Comparison of ENCODE assay signal across 12 cellular contexts in the genomic region with DNA sequence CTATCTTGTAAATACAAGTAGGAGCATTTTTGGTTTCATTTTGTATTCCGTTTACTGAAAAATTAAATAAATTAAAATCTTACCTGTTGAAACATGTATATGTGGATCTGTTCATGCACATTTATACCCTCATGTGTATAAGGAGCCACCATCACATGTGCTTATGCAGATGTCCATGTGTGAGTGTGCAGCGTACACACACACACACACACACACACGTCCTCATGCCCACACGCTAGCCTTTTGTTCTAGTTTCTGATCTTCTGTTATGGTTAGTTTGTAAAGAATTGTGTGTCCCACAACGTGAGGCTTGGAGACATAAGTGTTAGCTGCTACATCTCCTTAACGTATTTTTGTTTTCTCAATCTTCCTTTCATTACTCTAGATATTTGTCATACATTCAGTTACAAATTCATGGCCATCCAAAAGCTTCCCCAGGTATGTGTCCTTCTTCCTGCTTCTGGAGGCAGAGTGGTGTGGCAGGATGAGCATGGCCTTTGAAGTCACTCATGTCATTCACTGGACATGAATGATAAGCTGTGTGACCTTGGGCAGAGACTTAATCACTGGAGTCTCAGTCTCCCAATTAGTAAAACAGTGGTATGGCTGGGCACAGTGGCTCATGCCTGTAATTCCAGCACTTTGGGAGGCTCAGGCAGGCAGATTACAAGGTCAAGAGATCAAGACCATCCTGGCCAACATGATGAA. TPM values are rescaled to one million over a fixed set of nuclear protein-coding genes. Genes with fewer than 3 reads are reported as not detected.
DNase-seq lines count a peak whose midpoint lies in the region; ATAC-seq, FAIRE-seq and TF ChIP-seq lines count a peak whose summit lies in the region.
"Had no signal": no experiment of that assay in that cellular context is flagged by ENCODE, and none has a peak within 500 bp of the region (broad histone marks: within the 10 kb centered on the region; RNA-seq: fewer than 3 reads in every experiment).

No MANE protein-coding gene starts in this region.

- 59% methylated on average over 6 of the region's 6 CpGs for whole genome bisulfite sequencing in mammary epithelial cell (ENCODE audit: low coverage, missing lambda C conversion rate)
- WGBS in H1 (ENCODE audit: extremely low coverage in 1 of 2, insufficient coverage in 1 of 2, insufficient read length in 1 of 2, insufficient replicate concordance in 2 of 2, low coverage in 1 of 2, low lambda C conversion rate in 2 of 2, missing lambda C conversion rate in 1 of 2), 2 experiments: 95% methylated on average over 6 of the region's 6 CpGs; no CpG with 5 or more reads in 1 of the 2 experiments
- 93% methylated on average over 6 of the region's 6 CpGs for WGBS in thymus
- no CpG with 5 or more reads among the region's 6 CpGs for WGBS in mesendoderm (ENCODE audit: extremely low coverage, insufficient coverage, low lambda C conversion rate)

- no peak for TF ChIP-seq CTCF in mammary epithelial cell (conservative IDR thresholded peaks at IDR 0.05 in 1 of 2, IDR thresholded peaks at IDR 0.05 in 1 of 2; ENCODE audit: extremely low read depth in 1 of 2, insufficient read depth in 1 of 2, low read depth in 1 of 2, low read length in 2 of 2)
- no peak for TF ChIP-seq CTCF in breast epithelium (IDR thresholded peaks at IDR 0.05)
- TF ChIP-seq CTCF in H1 (IDR thresholded peaks at IDR 0.05; ENCODE audit: control extremely low read depth in 1 of 3, insufficient read depth in 1 of 3, low read depth in 1 of 3, low read length in 3 of 3): no peak

- H3K9me3 ChIP-seq in mammary epithelial cell (replicated peaks; ENCODE audit: insufficient read depth, low read length) (no peaks in the 10 kb centered on the region), breast epithelium (no peaks in the 10 kb centered on the region), T-helper 17 cell (ENCODE audit: control insufficient read depth, low read length, poor library complexity, severe bottlenecking) (no peaks in the 10 kb centered on the region), H1 (ENCODE audit: insufficient read depth in 2 of 2, low read depth in 1 of 2, low read length in 1 of 2) (peaks cover 2 to 3% of the 10 kb centered on the region in 2 experiments; a peak in 2 of 4 replicates), thymus (ENCODE audit: control insufficient read depth) (no peaks in the 10 kb centered on the region)
- H3K9me3 ChIP-seq: esophagus squamous epithelium had no signal

- no peak for DNase-seq in mammary epithelial cell
- DNase-seq in breast epithelium (ENCODE audit: low spot score in 2 of 2): no peak
- DNase-seq in T-helper 17 cell: no peak
- no peak for DNase-seq in H1 (ENCODE audit: low read depth in 1 of 2, low spot score in 2 of 2)
- DNase-seq in SIG-M5 (lab: John Stamatoyannopoulos, UW): no peak
- no peak for DNase-seq in mesendoderm
- DNase-seq: esophagus squamous epithelium, head of caudate nucleus had no signal

- no peak overlapping the region for H3K27ac ChIP-seq in mammary epithelial cell (ENCODE audit: insufficient read depth, low read depth, low read length)
- no peak overlapping the region for H3K27ac ChIP-seq in breast epithelium
- H3K27ac ChIP-seq in H1 (ENCODE audit: low read depth, low read length): no peak overlapping the region
- peak overlapping the region; percentile 19 for H3K27ac ChIP-seq in thymus (ENCODE audit: low read depth)
- no peak overlapping the region for H3K27ac ChIP-seq in mesendoderm (ENCODE audit: low read depth, low read length)

- H4K20me1 ChIP-seq in mammary epithelial cell (ENCODE audit: insufficient read depth, low read length) (no peaks in the 10 kb centered on the region), H1 (replicated peaks in 1 of 2; ENCODE audit: control insufficient read depth in 1 of 2, insufficient read depth in 2 of 2, low read length in 2 of 2) (no peaks in the 10 kb centered on the region)

- H2AK5ac ChIP-seq in H1 (ENCODE audit: low read depth, low read length) (0 out of 2 replicates have a peak overlapping the region, but pooled peaks have one; percentile 54), mesendoderm (ENCODE audit: low read length) (no peak overlapping the region)

- H3K4me1 Mint-ChIP-seq in T-helper 17 cell: peaks cover 69% of the 10 kb centered on the region

- no peaks in the 10 kb centered on the region for H3K79me2 ChIP-seq in mammary epithelial cell (ENCODE audit: insufficient read depth, low read length)
- H3K79me2 ChIP-seq in H1 (ENCODE audit: control insufficient read depth in 1 of 2, insufficient read depth in 2 of 2, low read length in 2 of 2): no peaks in the 10 kb centered on the region
- no peaks in the 10 kb centered on the region for H3K79me2 ChIP-seq in mesendoderm (ENCODE audit: control insufficient read depth, insufficient read depth, low read length)

- H2BK5ac ChIP-seq in H1 (ENCODE audit: low read depth, low read length) (no peak overlapping the region), mesendoderm (ENCODE audit: low read length) (no peak overlapping the region)

- CTCF ChIA-PET in mammary epithelial cell (lab: Charles Lee; ENCODE audit: low non-redundant PET) (no interaction called here), H1 (lab: Charles Lee; ENCODE audit: partially characterized antibody) (interaction anchor here (0.9 to 2.7 kb wide), 4 partner anchors 11 to 123 kb away, joined by 3 to 10 read pairs (median 6); no protein-coding TSS in a partner anchor)

- intact Hi-C loops in mammary epithelial cell (cut with micrococcal nuclease): no loop called here
- intact Hi-C loops in breast epithelium (cut with DNase I; ENCODE audit: low total_unique reads): no loop called here

- H2BK120ac ChIP-seq in H1 (replicated peaks; ENCODE audit: low read depth, low read length): no peak overlapping the region
- H2BK120ac ChIP-seq in mesendoderm (ENCODE audit: low read depth, low read length): no peak overlapping the region

- H3K27ac Mint-ChIP-seq in T-helper 17 cell: peak overlapping the region; percentile 96

- TF ChIP-seq EP300 in H1 (IDR thresholded peaks at IDR 0.05; ENCODE audit: borderline replicate concordance in 1 of 2, low read depth in 2 of 2, low read length in 2 of 2): no peak

- H4K91ac ChIP-seq in H1 (replicated peaks; ENCODE audit: insufficient read length, low read length): no peak overlapping the region

- FAIRE-seq in H1 (lab: Jason Lieb, UNC): no peak

- H3K36me3 ChIP-seq in mammary epithelial cell (ENCODE audit: insufficient read depth, low read length) (no peaks in the 10 kb centered on the region), breast epithelium (no peaks in the 10 kb centered on the region), H1 (ENCODE audit: control insufficient read depth in 2 of 4, insufficient read depth in 4 of 4, low read length in 3 of 4) (no peaks in the 10 kb centered on the region), thymus (ENCODE audit: control insufficient read depth, insufficient read depth) (no peaks in the 10 kb centered on the region), mesendoderm (ENCODE audit: control insufficient read depth, insufficient read depth, low read length) (no peaks in the 10 kb centered on the region)
- H3K36me3 ChIP-seq: esophagus squamous epithelium had no signal

- ATAC-seq in T-helper 17 cell (no peak), GM18868 (IDR thresholded peaks at IDR 0.05; ENCODE audit: unreplicated experiment) (no peak)

- no TSS peak for BruUV-seq in mammary epithelial cell (replicated peaks; lab: Mats Ljungman, UMichigan)

- H3K23me2 ChIP-seq in H1 (ENCODE audit: low read depth, low read length): no peaks in the 10 kb centered on the region

- H3K36me3 Mint-ChIP-seq in T-helper 17 cell (ENCODE audit: low read depth): no peaks in the 10 kb centered on the region

- no peak overlapping the region for H3K4me3 ChIP-seq in mammary epithelial cell (replicated peaks in 1 of 3; ENCODE audit: insufficient read depth in 1 of 3, low read depth in 2 of 3, low read length in 3 of 3)
- H3K4me3 ChIP-seq in breast epithelium: no peak overlapping the region
- H3K4me3 ChIP-seq in H1 (ENCODE audit: extremely low read depth in 1 of 4, insufficient read depth in 2 of 4, low read depth in 3 of 4, low read length in 4 of 4): no peak overlapping the region
- no peak overlapping the region for H3K4me3 ChIP-seq in thymus (ENCODE audit: low read length)
- no peak overlapping the region for H3K4me3 ChIP-seq in mesendoderm (ENCODE audit: low read length)
- H3K4me3 ChIP-seq: esophagus squamous epithelium, lung had no signal

- in situ Hi-C loops in mammary epithelial cell (cut with MboI; ENCODE audit: low sequenced_read_pairs in 2 of 2): no loop called here

- TF ChIP-seq POLR2A in breast epithelium (IDR thresholded peaks at IDR 0.05): no peak
- no peak for TF ChIP-seq POLR2A in H1 (IDR thresholded peaks at IDR 0.05; ENCODE audit: control extremely low read depth in 1 of 2, low read depth in 2 of 2, low read length in 2 of 2)

- H3K4ac ChIP-seq in H1 (replicated peaks; ENCODE audit: insufficient read length, low read depth, low read length): no peak overlapping the region
- no peak overlapping the region for H3K4ac ChIP-seq in mesendoderm (ENCODE audit: low read depth, low read length)

- H4K8ac ChIP-seq in H1 (ENCODE audit: extremely low read depth, insufficient read depth, low read length) (no peak overlapping the region), mesendoderm (ENCODE audit: low read depth, low read length) (no peak overlapping the region)

- H3K4me2 ChIP-seq in mammary epithelial cell (ENCODE audit: insufficient read depth, low read depth, low read length): peak overlapping the region; percentile 3
- H3K4me2 ChIP-seq in H1 (ENCODE audit: insufficient read depth in 1 of 2, low read depth in 2 of 2, low read length in 2 of 2): no peak overlapping the region
- H3K4me2 ChIP-seq in mesendoderm (ENCODE audit: low read length): no peak overlapping the region

- H3K27me3 ChIP-seq in mammary epithelial cell (ENCODE audit: insufficient read depth, low read length) (no peaks in the 10 kb centered on the region), breast epithelium (no peaks in the 10 kb centered on the region), H1 (replicated peaks in 1 of 4; ENCODE audit: control insufficient read depth in 3 of 4, extremely low read depth in 1 of 4, insufficient read depth in 3 of 4, low read length in 3 of 4) (peaks cover 0 to 1% (median 0%) of the 10 kb centered on the region in 4 experiments; a peak in 2 of 7 replicates), thymus (ENCODE audit: control insufficient read depth, insufficient read depth) (peaks cover 12% of the 10 kb centered on the region), mesendoderm (ENCODE audit: insufficient read depth, low read length, poor library complexity) (no peaks in the 10 kb centered on the region)
- H3K27me3 ChIP-seq: esophagus squamous epithelium had no signal

- H3K4me1 ChIP-seq in mammary epithelial cell (ENCODE audit: insufficient read depth, low read length): peaks cover 10% of the 10 kb centered on the region
- H3K4me1 ChIP-seq in breast epithelium: no peaks in the 10 kb centered on the region
- H3K4me1 ChIP-seq in H1 (replicated peaks in 1 of 4; ENCODE audit: control insufficient read depth in 3 of 4, insufficient read depth in 4 of 4, low read length in 3 of 4): no peaks in the 10 kb centered on the region
- H3K4me1 ChIP-seq in thymus (ENCODE audit: control insufficient read depth, insufficient read depth, low read length): peaks cover 37% of the 10 kb centered on the region
- H3K4me1 ChIP-seq in mesendoderm (ENCODE audit: control insufficient read depth, low read depth, low read length): peaks cover 2% of the 10 kb centered on the region

- no peak overlapping the region for H2BK15ac ChIP-seq in H1 (ENCODE audit: low read length)
- no peak overlapping the region for H2BK15ac ChIP-seq in mesendoderm (replicated peaks; ENCODE audit: low read depth)

- POLR2A ChIA-PET in H1 (lab: Charles Lee; ENCODE audit: partially characterized antibody): interaction anchor here (0.6 kb wide), 1 partner anchor 10 kb away, joined by 3 read pairs; no protein-coding TSS in a partner anchor

- H2BK12ac ChIP-seq in H1 (ENCODE audit: low read depth, low read length): no peak overlapping the region

- H3K18ac ChIP-seq in H1 (ENCODE audit: extremely low read depth, low read length) (no peak overlapping the region), mesendoderm (ENCODE audit: low read length) (no peak overlapping the region)

- H3K4me3 Mint-ChIP-seq in T-helper 17 cell: peak overlapping the region; percentile 82
- H3K4me3 Mint-ChIP-seq: neural crest cell had no signal

- no peak overlapping the region for H3K9ac ChIP-seq in mammary epithelial cell (ENCODE audit: insufficient read depth, low read length)
- no peak overlapping the region for H3K9ac ChIP-seq in H1 (replicated peaks in 1 of 4; ENCODE audit: extremely low read depth in 1 of 4, low read depth in 3 of 4, low read length in 3 of 4)
- H3K9ac ChIP-seq in mesendoderm (ENCODE audit: low read length): no peak overlapping the region

- TF ChIP-seq RAD21 in H1 (IDR thresholded peaks at IDR 0.05 in 1 of 2, conservative IDR thresholded peaks at IDR 0.05 in 1 of 2; ENCODE audit: low read depth in 2 of 2, low read length in 2 of 2): no peak

- H3K23ac ChIP-seq in H1 (ENCODE audit: insufficient read length) (no peak overlapping the region), mesendoderm (ENCODE audit: low read length) (no peak overlapping the region)

- H3K79me1 ChIP-seq in H1 (ENCODE audit: low read depth, low read length) (no peaks in the 10 kb centered on the region), mesendoderm (ENCODE audit: low read length) (no peaks in the 10 kb centered on the region)

- H3K27me3 Mint-ChIP-seq in T-helper 17 cell: no peaks in the 10 kb centered on the region

- no peak overlapping the region for H4K5ac ChIP-seq in H1 (ENCODE audit: insufficient read length, low read depth, low read length)
- H4K5ac ChIP-seq in mesendoderm (ENCODE audit: low read length): no peak overlapping the region

- H3K56ac ChIP-seq in H1 (replicated peaks; ENCODE audit: insufficient read length, low read depth, low read length) (no peak overlapping the region), mesendoderm (ENCODE audit: low read length) (no peak overlapping the region)

- dilution Hi-C loops in mammary epithelial cell (cut with HindIII; ENCODE audit: low sequenced_read_pairs): loop anchor here (5.0 kb wide), 1 partner anchor 83 kb away; no protein-coding TSS in a partner anchor

- H3K14ac ChIP-seq in H1 (ENCODE audit: insufficient read length): no peak overlapping the region

- 0 out of 2 replicates have a peak overlapping the region, but pooled peaks have one; percentile 21 for H2BK20ac ChIP-seq in H1 (ENCODE audit: low read length)

- H2AFZ ChIP-seq in mammary epithelial cell (ENCODE audit: low read depth, low read length): no peak overlapping the region
- no peak overlapping the region for H2AFZ ChIP-seq in H1 (ENCODE audit: low read length)

RNA-seq across cellular contexts. Expression of gene TENT5C, which starts 54.6 kb away (rescaled TPM):
- total RNA-seq in mammary epithelial cell (under 1 TPM; 0.17 to 0.35 TPM), breast epithelium (10 to 100 TPM in 2 of 3 donors, 1 to 10 TPM in 1; 4.0 to 10.2 (median 10.2) TPM), T-helper 17 cell (100 to 1,000 TPM; 129 to 173 TPM)
- polyA plus RNA-seq in mammary epithelial cell (0.11 TPM), H1 (2011; rRNA removed) (0.38 TPM in 2 replicates), thymus (3.7 TPM)
- polyA minus RNA-seq in mammary epithelial cell: not detected
- total RNA-seq in H1 (2021; fragmentation: NEBNext Ultra II Directional; extraction: Animal tissue kit (Norgen Biotek cat#: 25700)): 0.75 and 0.99 TPM in 2 replicates
- 0.37 TPM for polyA plus RNA-seq in H1 (2011; cell fraction: cytosol; rRNA removed)
- polyA plus RNA-seq in H1 (2011; cell fraction: nucleus; rRNA removed): 0.19 TPM
- polyA plus RNA-seq in H1 (2012, experiment 1 of 2): 0.36 to 0.50 TPM (median 0.44 TPM) in 4 replicates
- 0.08 TPM for polyA plus RNA-seq in H1 (2012, experiment 2 of 2)
- polyA plus RNA-seq in H1 (2013, experiment 1 of 2): 0.24 TPM
- polyA plus RNA-seq in H1 (2013, experiment 2 of 2): 0.22 TPM
- polyA minus RNA-seq in H1 (2011; rRNA and poly(A)+ RNA removed): 1.6 and 2.4 TPM in 2 replicates
- 0.95 TPM for polyA minus RNA-seq in H1 (2011; cell fraction: cytosol; rRNA and poly(A)+ RNA removed)
- polyA minus RNA-seq in H1 (2011; cell fraction: nucleus; rRNA and poly(A)+ RNA removed): 1.1 TPM
- polyA plus RNA-seq in mesendoderm (2013, experiment 1 of 2): 0.18 TPM
- 0.22 TPM for polyA plus RNA-seq in mesendoderm (2013, experiment 2 of 2)

Comparison
In these comparisons a context has a peak if more than half of its experiments do, and no peak if none do; other contexts are left out.
1. RNA of gene TENT5C, which starts 54.6 kb away (total RNA-seq): 129 to 173 TPM in T-helper 17 cell; 4.0 to 10.2 TPM in breast epithelium, 0.75 to 0.99 TPM in H1 and 0.17 to 0.35 TPM in mammary epithelial cell; every median in the first group is over 10 times any median in the second.